Comparison of ENCODE assay signal across 12 cellular contexts in the genomic region with DNA sequence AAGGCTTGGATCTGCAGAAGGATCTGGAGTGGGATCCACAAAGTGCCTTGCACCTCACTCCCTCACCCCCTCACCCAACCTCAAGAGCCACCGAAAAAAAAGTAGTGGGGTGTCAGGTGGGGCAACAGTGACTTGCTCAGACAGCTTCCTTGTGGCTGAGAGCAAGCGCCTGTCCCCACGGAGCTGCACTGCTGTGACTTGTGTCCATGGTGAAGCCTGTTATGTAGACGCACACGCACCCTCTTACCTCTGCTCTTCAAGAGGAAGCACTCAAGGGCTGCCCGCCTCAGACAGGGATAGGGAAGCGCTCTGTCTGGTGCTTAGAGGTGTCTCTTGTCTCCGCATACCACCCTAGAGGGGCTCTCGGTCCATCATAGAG.
A peak's percentile ranks its signal among the peaks of the same experiment; 100 is the strongest.
DNase-seq lines count a peak whose midpoint lies in the region; ATAC-seq and TF ChIP-seq lines count a peak whose summit lies in the region.
"Had no signal": no experiment of that assay in that cellular context is flagged by ENCODE, and none has a peak within 500 bp of the region (broad histone marks: within the 10 kb centered on the region; RNA-seq: fewer than 3 reads in every experiment).

No MANE protein-coding gene starts in this region.

- peaks cover 40% of the 10 kb centered on the region for H3K27me3 ChIP-seq in RWPE2 (ENCODE audit: insufficient read depth, poor library complexity, severe bottlenecking)
- peaks cover 37% of the 10 kb centered on the region for H3K27me3 ChIP-seq in iPS-18a (ENCODE audit: control insufficient read depth, insufficient read depth, low read length)

- no peak overlapping the region for H3K4me3 ChIP-seq in RWPE2 (ENCODE audit: severe bottlenecking)
- peak overlapping the region; percentile 62 for H3K4me3 ChIP-seq in iPS-18a (ENCODE audit: low read length)
- H3K4me3 ChIP-seq: heart right ventricle had no signal

- no peak for TF ChIP-seq CTCF in RWPE2 (IDR thresholded peaks at IDR 0.05; ENCODE audit: poor library complexity, severe bottlenecking)

- H3K4me1 ChIP-seq in RWPE2 (ENCODE audit: insufficient read depth, poor library complexity, severe bottlenecking) (no peaks in the 10 kb centered on the region), iPS-18a (ENCODE audit: control insufficient read depth, low read depth, low read length) (peaks cover 6% of the 10 kb centered on the region)

- no peak for TF ChIP-seq POLR2A in erythroblast (IDR thresholded peaks at IDR 0.05; ENCODE audit: low read length)

- H3K9ac ChIP-seq in iPS-18a (ENCODE audit: low read length), result no peak overlapping the region

- DNase-seq in COLO668 (lab: John Stamatoyannopoulos, UW; ENCODE audit: unreplicated experiment) (peak; percentile 50), DMS79 (lab: John Stamatoyannopoulos, UW) (peak; percentile 56), RWPE2 (ENCODE audit: low spot score) (no peak), erythroblast (lab: John Stamatoyannopoulos, UW) (no peak), kidney glomerular epithelial cell (lab: John Stamatoyannopoulos, UW) (no peak), inferior parietal cortex (ENCODE audit: extremely low spot score) (no peak)
- DNase-seq: SIG-M5 had no signal

- peak; percentile 7; the same call in 1 of the 3 replicates for ATAC-seq in RWPE2 (ENCODE audit: low read depth)
- ATAC-seq in HG03280 (IDR thresholded peaks at IDR 0.05; ENCODE audit: unreplicated experiment), result no peak

- H3K9me3 ChIP-seq in RWPE2 (ENCODE audit: severe bottlenecking) (no peaks in the 10 kb centered on the region), iPS-18a (ENCODE audit: control insufficient read depth, low read depth, low read length) (no peaks in the 10 kb centered on the region)
- H3K9me3 ChIP-seq: heart right ventricle, neutrophil had no signal

- H3K36me3 ChIP-seq in RWPE2 (ENCODE audit: low read depth) (no peaks in the 10 kb centered on the region), iPS-18a (ENCODE audit: control insufficient read depth, low read depth, low read length) (no peaks in the 10 kb centered on the region)
- H3K36me3 ChIP-seq: heart right ventricle, neutrophil had no signal

- H3K27ac ChIP-seq in RWPE2 (ENCODE audit: poor library complexity, severe bottlenecking) (no peak overlapping the region), iPS-18a (ENCODE audit: low read length) (no peak overlapping the region)
- H3K27ac ChIP-seq: C4-2B, heart right ventricle, neutrophil had no signal

Comparison
In these comparisons a context has a peak if more than half of its experiments do, and no peak if none do; other contexts are left out.
1. DNase-seq: peak in COLO668 (single experiment) and DMS79 (single experiment); none in RWPE2 (single experiment), erythroblast (0 of 2), kidney glomerular epithelial cell (single experiment) and inferior parietal cortex (single experiment).